ENCODE assay signal across 12 cellular contexts in the genomic region with DNA sequence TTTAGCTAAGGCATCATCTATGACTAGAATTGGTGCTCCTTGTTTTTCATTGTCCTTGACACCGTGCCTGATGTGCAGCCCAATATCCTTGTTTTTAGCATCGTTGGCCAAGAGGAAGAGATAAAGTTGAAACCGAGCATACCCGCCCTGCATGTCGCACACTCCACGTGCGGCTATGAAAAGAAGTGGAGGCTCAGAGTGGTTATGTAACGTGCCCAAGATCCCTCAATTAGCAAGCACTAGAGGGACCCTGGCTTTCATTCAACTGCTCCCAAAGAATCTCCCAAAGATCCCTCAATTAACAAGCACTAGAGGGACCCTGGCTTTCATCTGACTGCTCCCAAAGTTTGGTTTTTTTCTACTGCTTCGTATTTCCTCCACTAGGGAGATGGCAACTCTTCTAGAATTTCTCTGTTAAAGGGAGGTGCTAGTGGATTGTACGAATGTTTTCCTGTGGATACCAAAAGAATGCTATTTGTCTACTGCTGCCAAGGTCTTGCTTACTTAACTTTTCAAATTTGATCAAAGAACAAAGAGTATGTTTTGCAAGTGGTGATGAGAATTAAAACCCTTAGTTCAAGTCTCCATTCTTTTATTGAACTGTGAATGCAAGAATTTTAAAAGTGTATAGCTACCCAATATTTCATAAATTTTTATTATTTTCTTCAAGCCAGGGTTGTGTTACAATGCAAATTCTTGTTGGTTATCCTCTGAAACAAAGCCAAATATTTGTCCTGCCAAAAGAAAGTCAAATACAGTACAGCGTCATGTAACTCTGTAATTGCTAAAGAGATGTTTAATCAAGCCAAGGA.
DNase-seq lines count a peak whose midpoint lies in the region; ATAC-seq lines count a peak whose summit lies in the region.
"Had no signal": no experiment of that assay in that cellular context is flagged by ENCODE, and none has a peak within 500 bp of the region (broad histone marks: within the 10 kb centered on the region; RNA-seq: fewer than 3 reads in every experiment).

No MANE protein-coding gene starts in this region.

- intact Hi-C loops in left cardiac atrium (cut with DNase I), result no loop called here

- peak; percentile 78 to 85 for ATAC-seq in left cardiac atrium
- ATAC-seq in HG02840 (IDR thresholded peaks at IDR 0.05; ENCODE audit: low FRiP score, unreplicated experiment), result no peak
- no peak for ATAC-seq in GM21825 (IDR thresholded peaks at IDR 0.05; ENCODE audit: unreplicated experiment)
- ATAC-seq: naive thymus-derived CD8-positive, alpha-beta T cell had no signal

- DNase-seq in DMS79 (lab: John Stamatoyannopoulos, UW), result peak; percentile 43
- peak; percentile 10 for DNase-seq in amniotic stem cell (lab: John Stamatoyannopoulos, UW)
- DNase-seq in left cardiac atrium, result peak; percentile 45
- DNase-seq in renal cortical epithelial cell (ENCODE audit: low read depth), result peak; percentile 9
- no peak for DNase-seq in mesenteric fat pad (ENCODE audit: low spot score)
- no peak for DNase-seq in NOMO-1 (lab: John Stamatoyannopoulos, UW; ENCODE audit: unreplicated experiment in 2 of 2)
- DNase-seq: activated CD4-positive, alpha-beta T cell treated with anti-CD3 and anti-CD28 coated beads for 4 hours; dorsolateral prefrontal cortex; naive thymus-derived CD8-positive, alpha-beta T cell; stimulated activated CD4-positive, alpha-beta T cell treated with anti-CD3 and anti-CD28 coated beads, Interleukin-2, amount 100 ng/mL, for 48 hours had no signal

Comparison
In these comparisons a context has a peak if more than half of its experiments do, and no peak if none do; other contexts are left out.
1. DNase-seq: peak in DMS79 (single experiment), amniotic stem cell (single experiment), left cardiac atrium (single experiment) and renal cortical epithelial cell (single experiment); none in mesenteric fat pad (single experiment) and NOMO-1 (0 of 2).
2. ATAC-seq: peak in left cardiac atrium (2 of 2); none in HG02840 (single experiment) and GM21825 (single experiment).